Comparison of ENCODE assay signal across 1 cellular context in genomic region chrX:49710744-49711319, GRCh38.
TF ChIP-seq lines count a peak whose summit lies in the region.

No MANE protein-coding gene starts in this region.

TF ChIP-seq in WTC11, 78 proteins besides CTCF, POLR2A, EP300 and RAD21 (continued from another document):
- TF ChIP-seq ZNF425 (CRISPR knock-in tag; conservative IDR thresholded peaks at IDR 0.05) (no peak), SMAD3 (CRISPR knock-in tag; IDR thresholded peaks at IDR 0.05; ENCODE audit: borderline replicate concordance) (no peak), TEAD4 (CRISPR knock-in tag; IDR thresholded peaks at IDR 0.05) (no peak)
